1 cellular context compared by ENCODE assay signal in the genomic region with DNA sequence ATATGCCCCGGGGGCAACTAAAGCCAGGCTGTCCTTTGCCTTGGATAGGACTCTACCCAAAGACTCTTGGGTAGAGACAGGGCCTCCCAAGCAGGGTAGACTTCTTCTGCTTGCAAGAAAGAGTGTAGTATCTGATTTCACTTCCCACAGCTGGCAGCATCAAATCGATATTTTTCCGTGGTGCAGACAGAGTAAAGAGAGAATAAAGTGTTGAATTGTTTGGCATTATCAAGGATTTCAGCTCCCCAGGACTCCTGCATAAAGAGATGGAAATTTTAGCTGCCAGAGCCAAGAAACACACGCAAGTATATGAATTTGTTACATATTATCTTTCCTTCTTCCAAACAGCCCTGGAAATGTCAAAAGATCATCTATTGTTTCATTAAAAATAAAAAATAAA.
TF ChIP-seq lines count a peak whose summit lies in the region.

No MANE protein-coding gene starts in this region.

TF ChIP-seq in endothelial cell of umbilical vein, 7 proteins besides CTCF, POLR2A, EP300 and RAD21:
- TF ChIP-seq EZH2 (IDR thresholded peaks at IDR 0.05; ENCODE audit: borderline replicate concordance, low read depth, low read length, severe bottlenecking) (no peak), GATA2 (IDR thresholded peaks at IDR 0.05; ENCODE audit: insufficient read depth, insufficient read length, low read depth, low read length) (no peak), FOS (IDR thresholded peaks at IDR 0.05; ENCODE audit: borderline replicate concordance, insufficient read depth, low read length) (no peak), MAX (IDR thresholded peaks at IDR 0.05; ENCODE audit: insufficient read depth, insufficient read length) (no peak), JUN (IDR thresholded peaks at IDR 0.05; ENCODE audit: borderline replicate concordance, insufficient read depth, insufficient read length, low read depth) (no peak), POLR2AphosphoS5 (IDR thresholded peaks at IDR 0.05; ENCODE audit: insufficient read depth, low read depth, low read length) (no peak), MYC (IDR thresholded peaks at IDR 0.05; ENCODE audit: low read depth, low read length) (no peak)
